In the genomic region with DNA sequence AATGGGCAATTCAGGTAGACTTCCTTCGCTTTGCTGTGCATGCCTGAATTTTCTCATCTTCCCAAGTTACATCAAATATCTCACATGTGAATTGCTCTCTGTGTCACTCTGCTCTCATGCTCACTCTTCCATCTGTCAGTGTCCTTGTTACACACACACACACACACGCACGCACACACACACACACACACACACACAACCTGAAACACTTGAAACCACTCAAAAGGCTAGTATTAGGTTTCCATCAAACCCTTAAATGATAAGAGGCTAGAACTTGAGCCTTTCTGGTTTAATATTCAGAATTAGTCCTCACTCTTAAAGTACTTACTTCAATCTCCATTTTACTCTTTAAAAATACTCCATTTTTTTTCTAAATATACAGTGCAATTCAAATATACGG, we compare ENCODE assay signal across 15 cellular contexts.
DNase-seq lines count a peak whose midpoint lies in the region; ATAC-seq and TF ChIP-seq lines count a peak whose summit lies in the region.
"Had no signal": no experiment of that assay in that cellular context is flagged by ENCODE, and none has a peak within 500 bp of the region (broad histone marks: within the 10 kb centered on the region; RNA-seq: fewer than 3 reads in every experiment).

No MANE protein-coding gene starts in this region.

- no peak overlapping the region for H3K4me3 ChIP-seq in BE2C (ENCODE audit: low read depth, low read length)

- H3K4me1 ChIP-seq in BE2C: no peaks in the 10 kb centered on the region
- H3K4me1 ChIP-seq: Caco-2 had no signal

- DNase-seq in DMS53 (lab: John Stamatoyannopoulos, UW) (peak; percentile 79), DMS79 (lab: John Stamatoyannopoulos, UW) (peak; percentile 89), NCI-H2029 treated with DMSO at 0.1 percent for 48 hours (lab: John Stamatoyannopoulos, UW) (peak; percentile 27), NCI-H524 treated with DMSO at 0.1 percent for 48 hours (lab: John Stamatoyannopoulos, UW) (peak; percentile 57), BE2C (no peak)
- DNase-seq in stimulated activated CD4-positive, alpha-beta T cell treated with anti-CD3 and anti-CD28 coated beads, Interleukin-4, amount 100 ng/mL, for 24 hours: no peak
- DNase-seq: ACHN; Caco-2; CD4-positive, CD25-positive, alpha-beta regulatory T cell; DMS153; H7; KG1; NCI-H774 had no signal

- ATAC-seq in GM18873 (IDR thresholded peaks at IDR 0.05; ENCODE audit: low FRiP score, unreplicated experiment): no peak
- ATAC-seq: HepG2 had no signal

- no peaks in the 10 kb centered on the region for H3K36me3 ChIP-seq in BE2C

- TF ChIP-seq CTCF in BE2C (IDR thresholded peaks at IDR 0.05; ENCODE audit: low read depth, low read length): no peak

- H3K9me3 ChIP-seq in BE2C: no peaks in the 10 kb centered on the region
- H3K9me3 ChIP-seq: Caco-2 had no signal

- peaks cover 4% of the 10 kb centered on the region; the same call in 1 of the 2 replicates for H3K27me3 ChIP-seq in BE2C

Comparison
In these comparisons a context has a peak if more than half of its experiments do, and no peak if none do; other contexts are left out.
1. DNase-seq: peak in DMS53 (single experiment), DMS79 (single experiment), NCI-H2029 treated with DMSO at 0.1 percent for 48 hours (single experiment) and NCI-H524 treated with DMSO at 0.1 percent for 48 hours (single experiment); none in stimulated activated CD4-positive, alpha-beta T cell treated with anti-CD3 and anti-CD28 coated beads, Interleukin-4, amount 100 ng/mL, for 24 hours (single experiment) and BE2C (single experiment).